8 cellular contexts compared by ENCODE assay signal in genomic region chr15:42272768-42273098, GRCh38. TPM values are rescaled to one million over a fixed set of nuclear protein-coding genes. Genes with fewer than 3 reads are reported as not detected.
A peak's percentile ranks its signal among the peaks of the same experiment; 100 is the strongest.
DNase-seq lines count a peak whose midpoint lies in the region; ATAC-seq and TF ChIP-seq lines count a peak whose summit lies in the region.

No MANE protein-coding gene starts in this region.

- CTCF ChIA-PET in T-cell (lab: Charles Lee), result no interaction called here

- peak overlapping the region; percentile 92 to 99 (median 98) for H3K4me3 Mint-ChIP-seq in T-cell

- ATAC-seq in GM21576 (IDR thresholded peaks at IDR 0.05; ENCODE audit: unreplicated experiment), result peak; percentile 1
- ATAC-seq in T-cell (replicated peaks in 1 of 4), result no peak
- ATAC-seq in HG03432 (IDR thresholded peaks at IDR 0.05; ENCODE audit: unreplicated experiment), result no peak

- POLR2A ChIA-PET in T-cell (lab: Charles Lee), result interaction anchor here (0.5 to 0.6 kb wide), 2 partner anchors 8 to 219 kb away, joined by 3 to 5 read pairs; no protein-coding TSS in a partner anchor

- no peaks in the 10 kb centered on the region for H3K9me3 Mint-ChIP-seq in T-cell

- no peak for DNase-seq in T-cell
- DNase-seq in fibroblast of villous mesenchyme (ENCODE audit: low read depth), result no peak
- no peak for DNase-seq in skeletal muscle cell (ENCODE audit: low read depth)
- DNase-seq in kidney glomerular epithelial cell (lab: John Stamatoyannopoulos, UW), result no peak
- DNase-seq in mucosa of gallbladder (ENCODE audit: low spot score), result no peak
- DNase-seq in NOMO-1 treated with dmso at 0.1 percent for 144 hours (lab: John Stamatoyannopoulos, UW; ENCODE audit: unreplicated experiment), result no peak

- TF ChIP-seq CTCF in fibroblast of villous mesenchyme (IDR thresholded peaks at IDR 0.05; ENCODE audit: insufficient read depth, low read depth, low read length), result no peak

- H3K4me3 ChIP-seq in fibroblast of villous mesenchyme (ENCODE audit: low read depth, low read length), result peak overlapping the region; percentile 85
- peak overlapping the region; percentile 75 for H3K4me3 ChIP-seq in skeletal muscle cell (ENCODE audit: low read depth, low read length)

- H3K27ac Mint-ChIP-seq in T-cell, result peak overlapping the region; percentile 98 to 100

- no peaks in the 10 kb centered on the region for H3K27me3 Mint-ChIP-seq in T-cell

- H3K36me3 Mint-ChIP-seq in T-cell, result peaks cover 13% of the 10 kb centered on the region

- peaks cover 60 to 71% (median 63%) of the 10 kb centered on the region in 3 donors for H3K4me1 Mint-ChIP-seq in T-cell

RNA-seq across cellular contexts. Expression of gene GANC, which starts 0.3 kb away (rescaled TPM):
- total RNA-seq in T-cell (10 to 100 TPM; 32.7 to 51.2 (median 45.7) TPM), fibroblast of villous mesenchyme (22.5 and 25.5 TPM in 2 replicates), mucosa of gallbladder (31.6 TPM)

RNA-seq across cellular contexts. Expression of gene TMEM87A, which starts 0.5 kb away (rescaled TPM):
- total RNA-seq in T-cell (10 to 100 TPM; 44.0 to 55.4 (median 45.4) TPM), fibroblast of villous mesenchyme (70.9 and 79.9 TPM in 2 replicates), mucosa of gallbladder (46.2 TPM)
